Comparison of ENCODE assay signal across 8 cellular contexts in the genomic region with DNA sequence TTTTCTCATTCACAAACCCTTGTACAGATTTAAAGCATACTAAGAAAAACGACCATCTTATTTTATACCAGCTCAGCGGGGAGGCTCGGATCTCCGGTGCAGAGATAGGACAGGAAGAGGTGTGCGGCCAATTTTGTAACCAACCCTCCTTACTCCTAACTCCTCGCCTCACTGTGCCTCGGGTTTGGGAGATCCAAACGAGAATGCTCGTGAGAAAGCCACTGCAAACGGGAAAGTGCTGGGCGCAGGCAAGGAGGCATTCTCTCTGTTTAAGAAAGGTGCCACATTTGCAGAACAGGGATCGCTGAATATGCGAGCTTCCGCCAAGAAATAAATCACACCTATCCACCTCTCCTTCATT. TPM values are rescaled to one million over a fixed set of nuclear protein-coding genes. Genes with fewer than 3 reads are reported as not detected.
DNase-seq lines count a peak whose midpoint lies in the region; ATAC-seq, FAIRE-seq and TF ChIP-seq lines count a peak whose summit lies in the region.

No MANE protein-coding gene starts in this region.

- H3K36me3 ChIP-seq in SK-N-MC (ENCODE audit: insufficient read depth, low read length) (peaks cover 63% of the 10 kb centered on the region), fibroblast of lung (ENCODE audit: control insufficient read depth, insufficient read depth, low read length) (peaks cover 6% of the 10 kb centered on the region), parathyroid adenoma (ENCODE audit: control insufficient read depth, insufficient read depth, low read length) (no peaks in the 10 kb centered on the region)

- peaks cover 36% of the 10 kb centered on the region for H3K79me2 ChIP-seq in fibroblast of lung (ENCODE audit: control insufficient read depth, insufficient read depth, low read length)
- H3K79me2 ChIP-seq in parathyroid adenoma: peaks cover 13% of the 10 kb centered on the region

- in situ Hi-C loops in ACHN (cut with HindIII; ENCODE audit: low pct_ligation_motif_present, low pct_unique_long_range_greater_than_20kb, low sequenced_read_pairs): no loop called here

- H4K20me1 ChIP-seq in fibroblast of lung (ENCODE audit: control insufficient read depth, extremely low read depth, insufficient read depth, low read length): no peaks in the 10 kb centered on the region

- peak; percentile 56 for FAIRE-seq in GM18507 (lab: Jason Lieb, UNC)

- DNase-seq in ACHN (peak; percentile 15), GM18507 (ENCODE audit: extremely low spot score, insufficient read length, low read depth) (no peak), SK-N-MC (ENCODE audit: low read depth, low spot score) (no peak), fibroblast of lung (ENCODE audit: low read depth in 2 of 2) (peak in 1 of 2 donors; percentile 15), sciatic nerve (ENCODE audit: low spot score) (no peak), omental fat pad (ENCODE audit: low spot score) (no peak), inferior parietal cortex (ENCODE audit: extremely low spot score) (no peak)

- H3K9me3 ChIP-seq in SK-N-MC (ENCODE audit: low read depth, low read length) (no peaks in the 10 kb centered on the region; the same call in 1 of the 2 replicates), fibroblast of lung (ENCODE audit: control insufficient read depth, insufficient read depth, low read depth, low read length) (no peaks in the 10 kb centered on the region), parathyroid adenoma (ENCODE audit: control insufficient read depth, low read length) (no peaks in the 10 kb centered on the region)

- H3K27me3 ChIP-seq in fibroblast of lung (ENCODE audit: control insufficient read depth, insufficient read depth, low read length) (no peaks in the 10 kb centered on the region), parathyroid adenoma (ENCODE audit: control insufficient read depth, insufficient read depth, low read length) (no peaks in the 10 kb centered on the region)

- peak overlapping the region; percentile 92 for H3K9ac ChIP-seq in SK-N-MC (ENCODE audit: insufficient read length)
- peak overlapping the region; percentile 97 for H3K9ac ChIP-seq in fibroblast of lung (ENCODE audit: insufficient read depth, low read length)
- no peak overlapping the region for H3K9ac ChIP-seq in parathyroid adenoma

- H3K27ac ChIP-seq in SK-N-MC (peak overlapping the region; percentile 96; the same call in 1 of the 2 replicates), fibroblast of lung (ENCODE audit: insufficient read depth, low read length) (peak overlapping the region; percentile 94), parathyroid adenoma (peak overlapping the region; percentile 97)

- H3K4me1 ChIP-seq in fibroblast of lung (ENCODE audit: control insufficient read depth, extremely low read depth, insufficient read depth, low read length) (no peaks in the 10 kb centered on the region), parathyroid adenoma (peaks cover 8% of the 10 kb centered on the region)

- H2AFZ ChIP-seq in fibroblast of lung (ENCODE audit: low read length): peak overlapping the region; percentile 82
- H2AFZ ChIP-seq in parathyroid adenoma: peak overlapping the region; percentile 94

- TF ChIP-seq CTCF in fibroblast of lung (conservative IDR thresholded peaks at IDR 0.05 in 1 of 2, IDR thresholded peaks at IDR 0.05 in 1 of 2; ENCODE audit: low read depth in 1 of 2, low read length in 2 of 2) (no peak), parathyroid adenoma (IDR thresholded peaks at IDR 0.05) (no peak), omental fat pad (IDR thresholded peaks at IDR 0.05) (no peak)

- ATAC-seq in sciatic nerve (no peak), omental fat pad (ENCODE audit: low FRiP score) (no peak)

- intact Hi-C loops in sciatic nerve (cut with DNase I): loop anchor here (10.0 kb wide), 1 partner anchor 49 kb away; no protein-coding TSS in a partner anchor

- H3K4me3 ChIP-seq in SK-N-MC (peak overlapping the region; percentile 92), fibroblast of lung (replicated peaks in 1 of 4; ENCODE audit: control extremely low read depth in 1 of 4, insufficient read depth in 1 of 4, low read depth in 3 of 4, low read length in 4 of 4) (peak overlapping the region; percentile 77 to 98 (median 93)), parathyroid adenoma (ENCODE audit: low read depth, low read length) (peak overlapping the region; percentile 83)

- peak overlapping the region; percentile 88 for H3K4me2 ChIP-seq in fibroblast of lung (ENCODE audit: extremely low read depth, insufficient read depth, low read length)
- H3K4me2 ChIP-seq in parathyroid adenoma (ENCODE audit: low read length): peak overlapping the region; percentile 60

RNA-seq across cellular contexts. Expression of gene KDSR, which starts 1.1 kb away (rescaled TPM):
- 42.6 and 43.3 TPM in 2 replicates for total RNA-seq in fibroblast of lung
- polyA plus RNA-seq in fibroblast of lung: 54.1 and 61.8 TPM in 2 replicates
- 44.2 and 54.7 TPM in 2 replicates for polyA plus RNA-seq in fibroblast of lung (2012)
- polyA minus RNA-seq in fibroblast of lung (ENCODE audit: low replicate concordance): 42.8 and 193 TPM in 2 replicates
- total RNA-seq in sciatic nerve: 118 TPM
- total RNA-seq in omental fat pad: 10 to 100 TPM; 32.3 to 56.7 (median 42.6) TPM

RNA-seq across cellular contexts. Expression of gene BCL2, which starts 46.3 kb away (rescaled TPM):
- total RNA-seq in fibroblast of lung (3.6 and 9.0 TPM in 2 replicates), sciatic nerve (47.3 TPM), omental fat pad (10 to 100 TPM; 18.4 to 84.5 (median 30.2) TPM)
- polyA plus RNA-seq in fibroblast of lung: 1.4 and 1.5 TPM in 2 replicates
- polyA plus RNA-seq in fibroblast of lung (2012): 1.1 and 1.5 TPM in 2 replicates
- 0.43 and 0.82 TPM in 2 replicates for polyA minus RNA-seq in fibroblast of lung (ENCODE audit: low replicate concordance)

RNA-seq across cellular contexts. Expression of gene VPS4B, which starts 56.4 kb away (rescaled TPM):
- total RNA-seq in fibroblast of lung: 48.0 and 52.0 TPM in 2 replicates
- 31.9 and 38.0 TPM in 2 replicates for polyA plus RNA-seq in fibroblast of lung
- 30.4 and 32.1 TPM in 2 replicates for polyA plus RNA-seq in fibroblast of lung (2012)
- 5.5 and 16.9 TPM in 2 replicates for polyA minus RNA-seq in fibroblast of lung (ENCODE audit: low replicate concordance)
- total RNA-seq in sciatic nerve: 60.4 TPM
- 10 to 100 TPM; 26.6 to 45.4 (median 30.7) TPM for total RNA-seq in omental fat pad
